Comparison of ENCODE assay signal across 19 cellular contexts in the genomic region with DNA sequence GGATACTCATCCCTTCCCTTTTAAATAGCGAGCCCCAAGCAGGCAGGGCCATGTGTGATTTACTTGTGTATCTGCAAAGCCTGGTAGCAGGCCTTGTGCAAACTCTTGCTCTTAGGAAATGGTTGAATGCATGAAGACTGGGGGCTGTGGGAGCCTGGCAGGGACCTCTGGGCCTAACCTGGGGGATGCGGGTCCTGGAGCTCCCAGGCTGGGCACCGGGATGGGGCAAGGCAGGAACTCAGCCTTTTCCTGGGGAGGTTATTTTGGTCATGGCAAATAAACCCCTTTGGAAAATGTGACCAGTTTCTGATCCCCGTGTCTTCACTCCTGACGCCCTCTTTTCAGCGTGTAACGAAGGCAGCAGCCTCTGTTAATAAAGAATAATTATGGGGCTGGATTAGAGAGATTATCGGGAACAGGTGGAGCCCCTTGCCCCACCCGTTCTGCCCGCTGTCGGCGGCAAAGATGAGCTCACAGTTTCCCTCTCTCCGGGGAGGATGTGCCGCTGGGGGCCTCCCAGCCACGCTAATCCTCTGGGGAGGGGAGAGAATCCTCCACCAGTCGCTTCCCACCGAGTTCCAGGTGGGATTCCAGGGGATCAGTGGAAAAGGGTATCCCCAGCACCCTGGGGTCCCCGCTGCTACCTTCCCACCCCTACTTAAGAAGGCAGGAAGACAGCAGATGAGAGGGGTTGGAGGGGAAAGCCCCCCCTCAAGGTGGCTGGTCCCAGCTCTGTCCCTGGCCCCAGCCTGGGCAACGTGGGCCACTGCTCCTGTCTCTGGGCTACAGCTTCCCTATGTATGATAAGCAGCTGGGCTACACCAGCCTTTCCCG.
"Had no signal": no experiment of that assay in that cellular context is flagged by ENCODE, and none has a peak within 500 bp of the region (broad histone marks: within the 10 kb centered on the region; RNA-seq: fewer than 3 reads in every experiment).

No MANE protein-coding gene starts in this region.

- H3K4me1 ChIP-seq: body of pancreas, parathyroid adenoma, right atrium auricular region, tibial artery, uterus had no signal

- H3K27ac ChIP-seq: body of pancreas, coronary artery, parathyroid adenoma, right atrium auricular region, tibial artery, uterus had no signal

- H3K4me3 Mint-ChIP-seq: activated CD4-positive, alpha-beta T cell treated with anti-CD3 and anti-CD28 coated beads, Interleukin-2, amount 10 ng/mL, durations not matched to agents 7 days and 5 days; activated CD8-positive, alpha-beta memory T cell treated with anti-CD3 and anti-CD28 coated beads, Interleukin-2, amount 10 ng/mL, durations not matched to agents 7 days and 5 days; activated naive CD4-positive, alpha-beta T cell treated with anti-CD3 and anti-CD28 coated beads, Interleukin-2, amount 50 U/mL, for 24 hours; activated T-cell treated with anti-CD3 and anti-CD28 coated beads, Interleukin-2, amount 50 U/mL, for 24 hours; stimulated activated memory B cell treated with anti-CD40 and anti-IgM and Interleukin-4, amounts not matched to agents 10 μg/mL and 1 μg/mL and 100 μg/mL, for 72 hours had no signal

- H3K9me3 Mint-ChIP-seq: activated CD4-positive, alpha-beta T cell treated with anti-CD3 and anti-CD28 coated beads, Interleukin-2, amount 10 ng/mL, durations not matched to agents 7 days and 5 days; activated naive CD4-positive, alpha-beta T cell treated with anti-CD3 and anti-CD28 coated beads, Interleukin-2, amount 50 U/mL, for 24 hours; activated T-cell treated with anti-CD3 and anti-CD28 coated beads, Interleukin-2, amount 50 U/mL, for 24 hours; stimulated activated memory B cell treated with anti-CD40 and anti-IgM and Interleukin-4, amounts not matched to agents 10 μg/mL and 1 μg/mL and 100 μg/mL, for 72 hours had no signal

- H3K36me3 ChIP-seq: right atrium auricular region, tibial artery, uterus had no signal

- H3K4me3 ChIP-seq: body of pancreas, coronary artery, right atrium auricular region, tibial artery, uterus had no signal

- H3K36me3 Mint-ChIP-seq: activated CD8-positive, alpha-beta memory T cell treated with anti-CD3 and anti-CD28 coated beads, Interleukin-2, amount 10 ng/mL, durations not matched to agents 7 days and 5 days; activated naive CD4-positive, alpha-beta T cell treated with anti-CD3 and anti-CD28 coated beads, Interleukin-2, amount 50 U/mL, for 24 hours; stimulated activated memory B cell treated with anti-CD40 and anti-IgM and Interleukin-4, amounts not matched to agents 10 μg/mL and 1 μg/mL and 100 μg/mL, for 72 hours had no signal

- H2AFZ ChIP-seq: parathyroid adenoma had no signal

- H3K27ac Mint-ChIP-seq: activated CD4-positive, alpha-beta T cell treated with anti-CD3 and anti-CD28 coated beads, Interleukin-2, amount 10 ng/mL, durations not matched to agents 7 days and 5 days; activated CD8-positive, alpha-beta memory T cell treated with anti-CD3 and anti-CD28 coated beads, Interleukin-2, amount 10 ng/mL, durations not matched to agents 7 days and 5 days; activated naive CD4-positive, alpha-beta T cell treated with anti-CD3 and anti-CD28 coated beads, Interleukin-2, amount 50 U/mL, for 24 hours; activated T-cell treated with anti-CD3 and anti-CD28 coated beads, Interleukin-2, amount 50 U/mL, for 24 hours; stimulated activated memory B cell treated with anti-CD40 and anti-IgM and Interleukin-4, amounts not matched to agents 10 μg/mL and 1 μg/mL and 100 μg/mL, for 72 hours had no signal

- H3K4me1 Mint-ChIP-seq: activated CD4-positive, alpha-beta T cell treated with anti-CD3 and anti-CD28 coated beads, Interleukin-2, amount 10 ng/mL, durations not matched to agents 7 days and 5 days; activated CD8-positive, alpha-beta memory T cell treated with anti-CD3 and anti-CD28 coated beads, Interleukin-2, amount 10 ng/mL, durations not matched to agents 7 days and 5 days; activated naive CD4-positive, alpha-beta T cell treated with anti-CD3 and anti-CD28 coated beads, Interleukin-2, amount 50 U/mL, for 24 hours; stimulated activated memory B cell treated with anti-CD40 and anti-IgM and Interleukin-4, amounts not matched to agents 10 μg/mL and 1 μg/mL and 100 μg/mL, for 72 hours had no signal

- H3K9ac ChIP-seq: parathyroid adenoma had no signal

- ATAC-seq: activated CD8-positive, alpha-beta memory T cell treated with anti-CD3 and anti-CD28 coated beads, Interleukin-2, amount 10 ng/mL, durations not matched to agents 7 days and 5 days; body of pancreas; left ventricle myocardium superior; stimulated activated memory B cell treated with anti-CD40 and anti-IgM and Interleukin-4, amounts not matched to agents 10 μg/mL and 1 μg/mL and 100 μg/mL, for 72 hours had no signal

- H3K9me3 ChIP-seq: body of pancreas, right atrium auricular region, tibial artery, uterus had no signal

- DNase-seq: activated CD4-positive, alpha-beta T cell treated with anti-CD3 and anti-CD28 coated beads, Interleukin-2, amount 10 ng/mL, durations not matched to agents 7 days and 5 days; activated CD4-positive, CD25-positive, alpha-beta regulatory T cell; activated CD8-positive, alpha-beta memory T cell treated with anti-CD3 and anti-CD28 coated beads, Interleukin-2, amount 10 ng/mL, durations not matched to agents 7 days and 5 days; activated effector memory CD4-positive, alpha-beta T cell treated with Interleukin-2 at 50 U/mL for 16 hours; activated T-cell treated with anti-CD3 and anti-CD28 coated beads, Interleukin-2, amount 50 U/mL, for 24 hours; amniotic stem cell; body of pancreas; central memory CD4-positive, alpha-beta T cell; erythroblast; left ventricle myocardium superior; mesenchymal stem cell; stimulated activated CD4-positive, alpha-beta T cell treated with anti-CD3 and anti-CD28 coated beads, Interleukin-1b, Interleukin-23, amount 100 ng/mL, for 48 hours; tibial artery; uterus had no signal
